In the genomic region with DNA sequence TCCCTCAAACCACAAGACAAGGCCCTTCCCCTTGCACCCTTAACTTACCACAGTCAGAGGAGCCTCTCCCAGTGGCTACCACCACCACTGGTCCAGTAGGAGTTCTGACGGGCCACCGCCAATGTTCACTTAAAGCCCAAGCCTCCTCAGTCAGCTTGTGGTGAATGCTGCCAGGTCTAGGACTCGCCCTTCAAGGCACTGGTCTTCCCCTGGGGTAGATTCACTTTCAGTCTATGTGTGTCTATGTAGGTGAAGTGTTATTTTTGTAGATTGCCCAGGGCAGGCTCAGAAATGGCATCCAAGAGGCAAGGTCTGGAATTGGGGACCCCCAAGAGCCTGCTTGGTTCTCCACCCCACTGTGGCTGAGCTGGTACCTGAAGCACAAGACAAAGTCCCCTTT, we compare ENCODE assay signal across 1 cellular context.
TF ChIP-seq lines count a peak whose summit lies in the region.

No MANE protein-coding gene starts in this region.

TF ChIP-seq in WTC11, 78 proteins besides CTCF, POLR2A, EP300 and RAD21 (continued from another document):
- TF ChIP-seq, protein P1, sequence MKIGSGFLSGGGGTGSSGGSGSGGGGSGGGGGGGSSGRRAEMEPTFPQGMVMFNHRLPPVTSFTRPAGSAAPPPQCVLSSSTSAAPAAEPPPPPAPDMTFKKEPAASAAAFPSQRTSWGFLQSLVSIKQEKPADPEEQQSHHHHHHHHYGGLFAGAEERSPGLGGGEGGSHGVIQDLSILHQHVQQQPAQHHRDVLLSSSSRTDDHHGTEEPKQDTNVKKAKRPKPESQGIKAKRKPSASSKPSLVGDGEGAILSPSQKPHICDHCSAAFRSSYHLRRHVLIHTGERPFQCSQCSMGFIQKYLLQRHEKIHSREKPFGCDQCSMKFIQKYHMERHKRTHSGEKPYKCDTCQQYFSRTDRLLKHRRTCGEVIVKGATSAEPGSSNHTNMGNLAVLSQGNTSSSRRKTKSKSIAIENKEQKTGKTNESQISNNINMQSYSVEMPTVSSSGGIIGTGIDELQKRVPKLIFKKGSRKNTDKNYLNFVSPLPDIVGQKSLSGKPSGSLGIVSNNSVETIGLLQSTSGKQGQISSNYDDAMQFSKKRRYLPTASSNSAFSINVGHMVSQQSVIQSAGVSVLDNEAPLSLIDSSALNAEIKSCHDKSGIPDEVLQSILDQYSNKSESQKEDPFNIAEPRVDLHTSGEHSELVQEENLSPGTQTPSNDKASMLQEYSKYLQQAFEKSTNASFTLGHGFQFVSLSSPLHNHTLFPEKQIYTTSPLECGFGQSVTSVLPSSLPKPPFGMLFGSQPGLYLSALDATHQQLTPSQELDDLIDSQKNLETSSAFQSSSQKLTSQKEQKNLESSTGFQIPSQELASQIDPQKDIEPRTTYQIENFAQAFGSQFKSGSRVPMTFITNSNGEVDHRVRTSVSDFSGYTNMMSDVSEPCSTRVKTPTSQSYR (CRISPR knock-in tag; IDR thresholded peaks at IDR 0.05), result no peak
- no peak for TF ChIP-seq SMAD3 (CRISPR knock-in tag; IDR thresholded peaks at IDR 0.05; ENCODE audit: borderline replicate concordance)
- no peak for TF ChIP-seq E2F5 (CRISPR knock-in tag; IDR thresholded peaks at IDR 0.05)
- TF ChIP-seq ESRRA (CRISPR knock-in tag; IDR thresholded peaks at IDR 0.05; ENCODE audit: borderline replicate concordance), result no peak
